Comparison of ENCODE assay signal across 19 cellular contexts in the genomic region with DNA sequence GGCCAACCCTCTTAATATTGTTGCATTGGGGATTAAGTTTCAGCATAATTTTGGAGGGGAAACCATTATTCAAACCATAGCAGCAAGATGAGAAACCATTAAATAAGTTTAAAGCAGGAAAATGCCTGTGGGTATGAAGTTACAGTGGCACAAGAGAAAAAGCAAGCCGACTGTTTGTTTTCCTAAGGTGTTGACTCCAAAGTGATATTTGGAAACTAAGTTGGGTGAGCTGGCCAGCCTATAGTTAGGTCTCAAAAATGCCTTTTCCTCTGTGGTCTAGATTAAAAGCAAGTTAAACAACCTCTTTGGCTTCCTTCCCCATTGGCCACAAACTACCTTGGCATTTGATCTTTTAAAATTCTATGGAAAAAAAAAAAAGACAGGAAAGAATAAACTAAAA.
"Had no signal": no experiment of that assay in that cellular context is flagged by ENCODE, and none has a peak within 500 bp of the region (broad histone marks: within the 10 kb centered on the region; RNA-seq: fewer than 3 reads in every experiment).

No MANE protein-coding gene starts in this region.

- H3K36me3 ChIP-seq: MG63 had no signal

- ATAC-seq: Panc1 had no signal

- H3K27ac ChIP-seq: RWPE1 had no signal

- H3K9me3 ChIP-seq: MG63, SK-N-SH had no signal

- H3K4me3 ChIP-seq: MG63 had no signal

- DNase-seq: KBM-7, MG63, NCI-H1092, NCI-H1105 treated with DMSO at 0.1 percent for 48 hours, NCI-H1417 treated with DMSO at 0.1 percent for 48 hours, NCI-H187, NCI-H2029, NCI-H2081 treated with DMSO at 0.1 percent for 48 hours, NCI-H2171, NCI-H226, NCI-H446, NCI-H510A, NCI-H524 treated with DMSO at 0.1 percent for 48 hours, NCI-H69, NCI-H774, SHP77, SK-N-SH had no signal

- H3K27me3 ChIP-seq: MG63 had no signal
